In the genomic region with DNA sequence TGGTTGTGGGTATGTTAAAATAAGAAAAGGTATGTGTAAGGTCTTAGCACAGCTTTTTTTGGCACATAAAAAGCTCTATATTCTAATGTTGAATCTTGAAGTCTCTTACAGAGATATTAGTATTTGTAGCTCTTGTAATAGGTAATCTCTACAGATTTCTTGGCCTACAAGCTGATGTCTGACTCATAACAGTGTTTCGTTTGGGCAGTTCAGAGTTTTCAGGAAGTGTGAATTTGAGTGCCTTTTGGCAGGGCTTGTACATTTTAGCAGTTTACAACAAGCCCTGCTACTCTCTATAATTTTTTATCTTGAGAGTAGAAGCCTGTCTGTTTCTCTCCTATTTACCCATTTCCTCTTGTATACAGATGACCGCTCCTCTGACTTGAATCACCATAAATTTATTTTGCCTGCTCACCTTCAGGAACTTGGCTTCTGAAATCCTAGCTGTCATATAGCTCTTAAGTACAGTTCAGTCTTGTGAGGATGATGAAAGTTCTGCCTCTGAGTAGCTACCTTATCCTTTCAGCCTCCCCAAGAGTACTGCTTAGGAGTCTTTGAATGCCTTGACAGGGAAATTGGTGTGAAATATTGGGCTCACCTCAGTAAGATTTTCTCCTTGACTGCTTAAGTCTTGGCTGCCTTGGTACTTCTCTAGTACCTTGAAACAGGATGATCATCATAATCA, we compare ENCODE assay signal across 11 cellular contexts.
DNase-seq lines count a peak whose midpoint lies in the region; ATAC-seq and TF ChIP-seq lines count a peak whose summit lies in the region.
"Had no signal": no experiment of that assay in that cellular context is flagged by ENCODE, and none has a peak within 500 bp of the region (broad histone marks: within the 10 kb centered on the region; RNA-seq: fewer than 3 reads in every experiment).

No MANE protein-coding gene starts in this region.

- TF ChIP-seq CTCF in fibroblast of villous mesenchyme (IDR thresholded peaks at IDR 0.05; ENCODE audit: insufficient read depth, low read depth, low read length), result no peak
- no peak for TF ChIP-seq CTCF in HFFc6 (IDR thresholded peaks at IDR 0.05)
- TF ChIP-seq CTCF in Calu3 (IDR thresholded peaks at IDR 0.05; ENCODE audit: unreplicated experiment), result no peak

- no peaks in the 10 kb centered on the region for H3K4me1 Mint-ChIP-seq in HFFc6 (ENCODE audit: low read depth)
- peaks cover 9% of the 10 kb centered on the region for H3K4me1 Mint-ChIP-seq in Calu3 (ENCODE audit: low read depth, unreplicated experiment)

- no peak overlapping the region for H3K4me3 Mint-ChIP-seq in HFFc6
- H3K4me3 Mint-ChIP-seq in Calu3 (ENCODE audit: low read depth, unreplicated experiment), result no peak overlapping the region
- H3K4me3 Mint-ChIP-seq: WTC11 had no signal

- no peak overlapping the region for H3K4me3 ChIP-seq in fibroblast of villous mesenchyme (ENCODE audit: low read depth, low read length)
- H3K4me3 ChIP-seq: spleen had no signal

- CTCF ChIA-PET in Calu3 (lab: Charles Lee), result no interaction called here

- H3K9me3 Mint-ChIP-seq in HFFc6, result peaks cover 14% of the 10 kb centered on the region
- no peaks in the 10 kb centered on the region for H3K9me3 Mint-ChIP-seq in Calu3 (ENCODE audit: low read depth, unreplicated experiment)
- H3K9me3 Mint-ChIP-seq: WTC11 had no signal

- intact Hi-C loops in Calu3 (cut with micrococcal nuclease; ENCODE audit: unreplicated experiment), result no loop called here

- no peaks in the 10 kb centered on the region; the same call in 1 of the 2 replicates for H3K27me3 Mint-ChIP-seq in HFFc6 (ENCODE audit: insufficient read depth)
- no peaks in the 10 kb centered on the region for H3K27me3 Mint-ChIP-seq in Calu3 (ENCODE audit: unreplicated experiment)

- DNase-seq in EL (peak; percentile 9), fibroblast of villous mesenchyme (ENCODE audit: low read depth) (peak; percentile 14), HFFc6 (no peak), DMS 273 (lab: John Stamatoyannopoulos, UW; ENCODE audit: unreplicated experiment) (no peak), KG1 (lab: John Stamatoyannopoulos, UW) (no peak), Calu3 (no peak)
- DNase-seq: IMR-90, spleen had no signal

- ATAC-seq in GM21515 (IDR thresholded peaks at IDR 0.05; ENCODE audit: unreplicated experiment) (peak; percentile 97), HG03460 (IDR thresholded peaks at IDR 0.05; ENCODE audit: unreplicated experiment) (peak; percentile 100)
- ATAC-seq: WTC11 had no signal

- H3K27ac Mint-ChIP-seq in HFFc6 (no peak overlapping the region), Calu3 (ENCODE audit: unreplicated experiment) (no peak overlapping the region)
- H3K27ac Mint-ChIP-seq: WTC11 had no signal

- no peaks in the 10 kb centered on the region for H3K36me3 Mint-ChIP-seq in HFFc6 (ENCODE audit: low read depth)
- H3K36me3 Mint-ChIP-seq in Calu3 (ENCODE audit: insufficient read depth, unreplicated experiment), result no peaks in the 10 kb centered on the region
- H3K36me3 Mint-ChIP-seq: WTC11 had no signal

- no TSS peak for BruUV-seq in Calu3 (replicated peaks; lab: Mats Ljungman, UMichigan)

Comparison
In these comparisons a context has a peak if more than half of its experiments do, and no peak if none do; other contexts are left out.
1. DNase-seq: peak in EL (single experiment) and fibroblast of villous mesenchyme (single experiment); none in HFFc6 (single experiment), DMS 273 (single experiment), KG1 (single experiment) and Calu3 (single experiment).